8 cellular contexts compared by ENCODE assay signal in the genomic region with DNA sequence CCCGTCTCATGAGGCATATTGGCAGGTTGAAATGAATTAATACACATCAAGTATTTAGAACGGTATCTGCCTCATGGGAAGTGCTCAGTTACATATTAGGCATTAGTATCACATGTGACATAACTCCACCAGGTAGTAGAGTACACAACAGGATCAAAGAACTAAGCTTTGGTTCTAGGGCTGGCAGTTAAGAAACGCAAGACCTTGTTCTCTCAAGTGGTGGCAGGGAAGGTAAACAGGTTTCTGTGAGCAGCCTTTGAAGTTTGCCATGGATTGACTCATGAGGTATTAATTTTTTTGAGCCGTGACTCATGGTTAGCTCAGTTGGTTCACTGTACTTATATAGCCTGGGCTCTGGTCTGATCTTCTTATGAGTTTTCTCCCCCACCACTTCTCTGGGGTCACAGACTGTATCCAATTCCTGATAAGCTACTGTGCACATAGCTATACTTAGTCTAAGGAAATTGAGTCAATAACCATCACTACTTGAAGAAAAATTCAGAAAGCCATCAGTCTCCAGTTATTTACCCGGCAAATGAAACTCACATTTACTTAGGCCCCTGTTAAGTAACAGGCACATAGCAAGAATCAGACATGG.
DNase-seq lines count a peak whose midpoint lies in the region; ATAC-seq, FAIRE-seq and TF ChIP-seq lines count a peak whose summit lies in the region.

No MANE protein-coding gene starts in this region.

- POLR2A ChIA-PET in HepG2 (lab: Yijun Ruan, JAX): interaction anchor here (1.2 to 2.6 kb wide), 5 partner anchors 9 to 155 kb away, joined by 4 to 19 read pairs (median 6); a partner anchor contains a TSS
- POLR2A ChIA-PET in OCI-LY7 (lab: Charles Lee): interaction anchor here (0.5 kb wide), 1 partner anchor 228 kb away, joined by 3 read pairs; no protein-coding TSS in a partner anchor

- 4% methylated on average over 5 of the region's 5 CpGs for WGBS in HepG2 (ENCODE audit: low lambda C conversion rate)
- WGBS in right lobe of liver (ENCODE audit: insufficient coverage, low coverage, low lambda C conversion rate, missing lambda C conversion rate): 59% methylated on average over 5 of the region's 5 CpGs

- H3K79me2 ChIP-seq in HepG2 (ENCODE audit: insufficient read depth, low read length) (no peaks in the 10 kb centered on the region), OCI-LY7 (ENCODE audit: insufficient read depth, low read depth, low read length) (no peaks in the 10 kb centered on the region)

- H3K4me3 ChIP-seq in HepG2 (replicated peaks in 1 of 3; ENCODE audit: insufficient read depth in 1 of 3, low read depth in 2 of 3, low read length in 3 of 3) (no peak overlapping the region; a peak in 1 of 6 replicates), right lobe of liver (no peak overlapping the region), upper lobe of right lung (no peak overlapping the region), OCI-LY7 (ENCODE audit: low read depth, low read length, poor library complexity, severe bottlenecking) (no peak overlapping the region), HAP-1 (no peak overlapping the region)

- H3K27me3 ChIP-seq in HepG2 (ENCODE audit: control insufficient read depth in 1 of 2, insufficient read depth in 2 of 2, low read length in 2 of 2) (no peaks in the 10 kb centered on the region; a peak in 1 of 5 replicates), right lobe of liver (no peaks in the 10 kb centered on the region), upper lobe of right lung (no peaks in the 10 kb centered on the region), HAP-1 (ENCODE audit: low read depth) (no peaks in the 10 kb centered on the region)

- peak; percentile 99 for FAIRE-seq in HepG2 (lab: Jason Lieb, UNC)

- TF ChIP-seq RAD21 in HepG2 (CRISPR knock-in tag; IDR thresholded peaks at IDR 0.05): peak; percentile 44; the same call in 1 of the 2 replicates

- H3K4me1 ChIP-seq in HepG2 (ENCODE audit: insufficient read depth, low read length): peaks cover 50% of the 10 kb centered on the region
- no peaks in the 10 kb centered on the region for H3K4me1 ChIP-seq in right lobe of liver
- peaks cover 3% of the 10 kb centered on the region for H3K4me1 ChIP-seq in upper lobe of right lung
- no peaks in the 10 kb centered on the region for H3K4me1 ChIP-seq in OCI-LY7 (ENCODE audit: insufficient read depth, low read length, poor library complexity, severe bottlenecking)
- H3K4me1 ChIP-seq in HAP-1: no peaks in the 10 kb centered on the region

- peak overlapping the region; percentile 36 for H3K9ac ChIP-seq in HepG2 (ENCODE audit: insufficient read depth, low read depth, low read length)

- H3K36me3 ChIP-seq in HepG2 (replicated peaks in 1 of 2; ENCODE audit: control insufficient read depth in 1 of 2, insufficient read depth in 2 of 2, low read length in 2 of 2): no peaks in the 10 kb centered on the region
- no peaks in the 10 kb centered on the region for H3K36me3 ChIP-seq in right lobe of liver
- H3K36me3 ChIP-seq in upper lobe of right lung: no peaks in the 10 kb centered on the region
- no peaks in the 10 kb centered on the region for H3K36me3 ChIP-seq in OCI-LY7 (ENCODE audit: insufficient read depth, low read length)
- no peaks in the 10 kb centered on the region for H3K36me3 ChIP-seq in HAP-1 (replicated peaks)

- TF ChIP-seq CTCF in HepG2 (CRISPR knock-in tag; IDR thresholded peaks at IDR 0.05) (0 out of 2 replicates have a peak, but pooled peaks have one; percentile 12), right lobe of liver (IDR thresholded peaks at IDR 0.05) (no peak), upper lobe of right lung (IDR thresholded peaks at IDR 0.05) (no peak), OCI-LY7 (conservative IDR thresholded peaks at IDR 0.05; ENCODE audit: low read length) (no peak)

- H3K27ac ChIP-seq in HepG2 (ENCODE audit: extremely low read length, insufficient read depth, low read length) (peak overlapping the region; percentile 74), right lobe of liver (no peak overlapping the region), upper lobe of right lung (no peak overlapping the region), OCI-LY7 (ENCODE audit: low read depth, low read length, poor library complexity, severe bottlenecking) (no peak overlapping the region)

- TF ChIP-seq POLR2A in HepG2 (IDR thresholded peaks at IDR 0.05; ENCODE audit: insufficient read depth in 1 of 2, low read depth in 2 of 2, low read length in 2 of 2): no peak
- TF ChIP-seq POLR2A in right lobe of liver (IDR thresholded peaks at IDR 0.05): no peak

- H3K4me2 ChIP-seq in HepG2 (ENCODE audit: low read depth, low read length) (peak overlapping the region; percentile 55), OCI-LY7 (ENCODE audit: low read length) (no peak overlapping the region)

- in situ Hi-C loops in HepG2 (cut with HindIII; ENCODE audit: extremely low pct_ligation_motif_present, low pct_unique_long_range_greater_than_20kb): loop anchor here (5.0 kb wide), 1 partner anchor 85 kb away; no protein-coding TSS in a partner anchor
- in situ Hi-C loops in HAP-1 (cut with MboI; ENCODE audit: low sequenced_read_pairs): no loop called here

- ATAC-seq in HepG2 (peak; percentile 98), right lobe of liver (no peak), upper lobe of right lung (peak; percentile 96)

- H2AFZ ChIP-seq in HepG2 (ENCODE audit: low read length): no peak overlapping the region
- H2AFZ ChIP-seq in OCI-LY7 (ENCODE audit: low read length): no peak overlapping the region

- no peaks in the 10 kb centered on the region for H3K9me3 ChIP-seq in HepG2 (ENCODE audit: low read length)
- H3K9me3 ChIP-seq in right lobe of liver: no peaks in the 10 kb centered on the region
- H3K9me3 ChIP-seq in upper lobe of right lung: no peaks in the 10 kb centered on the region
- no peaks in the 10 kb centered on the region for H3K9me3 ChIP-seq in OCI-LY7 (ENCODE audit: low read length)
- no peaks in the 10 kb centered on the region for H3K9me3 ChIP-seq in HAP-1

- DNase-seq in HepG2 (ENCODE audit: low spot score) (peak; percentile 100), right lobe of liver (no peak), T follicular helper cell (ENCODE audit: low read depth) (peak; percentile 4), fibroblast of peridontal ligament (ENCODE audit: extremely low read depth) (peak; percentile 47), upper lobe of right lung (no peak), NCI-H2196 treated with DMSO at 0.1 percent for 48 hours (lab: John Stamatoyannopoulos, UW; ENCODE audit: unreplicated experiment) (no peak), OCI-LY7 (ENCODE audit: low spot score) (no peak), HAP-1 (ENCODE audit: low spot score in 2 of 2) (no peak)

- H3K9me2 ChIP-seq in OCI-LY7 (ENCODE audit: insufficient read depth, low read length): no peaks in the 10 kb centered on the region

- TF ChIP-seq EP300 in HepG2 (IDR thresholded peaks at IDR 0.05; ENCODE audit: low read depth in 2 of 2, low read length in 2 of 2): peak; percentile 99 to 100
- TF ChIP-seq EP300 in HepG2 (CRISPR knock-in tag; IDR thresholded peaks at IDR 0.05; ENCODE audit: borderline replicate concordance): peak; percentile 99

- H4K20me1 ChIP-seq in HepG2 (ENCODE audit: insufficient read depth, low read length) (no peaks in the 10 kb centered on the region), OCI-LY7 (ENCODE audit: insufficient read depth, low read length) (no peaks in the 10 kb centered on the region)

- CTCF ChIA-PET in HepG2 (lab: Yijun Ruan, JAX; ENCODE audit: low intra/inter-chr PET ratio, low total read pairs): no interaction called here
- CTCF ChIA-PET in OCI-LY7 (lab: Charles Lee; ENCODE audit: unreplicated experiment): no interaction called here

- BruUV-seq in HepG2 (replicated peaks; lab: Mats Ljungman, UMichigan) (no TSS peak), OCI-LY7 (replicated peaks; lab: Mats Ljungman, UMichigan) (no TSS peak)

- intact Hi-C loops in HepG2 (cut with micrococcal nuclease; ENCODE audit: unreplicated experiment) (loop anchor here (1.0 to 5.0 kb wide), 3 partner anchors 31 to 155 kb away; a partner anchor contains a TSS), right lobe of liver (cut with DNase I) (no loop called here), upper lobe of right lung (cut with DNase I) (no loop called here), OCI-LY7 (cut with micrococcal nuclease; ENCODE audit: unreplicated experiment) (no loop called here)

TF ChIP-seq in HepG2, 621 proteins besides CTCF, POLR2A, EP300 and RAD21 (continues in another document):
- TF ChIP-seq HOXA3 (CRISPR knock-in tag; IDR thresholded peaks at IDR 0.05): peak; percentile 83; the same call in 1 of the 2 replicates
- TF ChIP-seq, protein P1, sequence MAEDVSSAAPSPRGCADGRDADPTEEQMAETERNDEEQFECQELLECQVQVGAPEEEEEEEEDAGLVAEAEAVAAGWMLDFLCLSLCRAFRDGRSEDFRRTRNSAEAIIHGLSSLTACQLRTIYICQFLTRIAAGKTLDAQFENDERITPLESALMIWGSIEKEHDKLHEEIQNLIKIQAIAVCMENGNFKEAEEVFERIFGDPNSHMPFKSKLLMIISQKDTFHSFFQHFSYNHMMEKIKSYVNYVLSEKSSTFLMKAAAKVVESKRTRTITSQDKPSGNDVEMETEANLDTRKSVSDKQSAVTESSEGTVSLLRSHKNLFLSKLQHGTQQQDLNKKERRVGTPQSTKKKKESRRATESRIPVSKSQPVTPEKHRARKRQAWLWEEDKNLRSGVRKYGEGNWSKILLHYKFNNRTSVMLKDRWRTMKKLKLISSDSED (CRISPR knock-in tag; IDR thresholded peaks at IDR 0.05): no peak
- no peak for TF ChIP-seq ZNF83 (CRISPR knock-in tag; IDR thresholded peaks at IDR 0.05; ENCODE audit: borderline replicate concordance)
- TF ChIP-seq MED1 (CRISPR knock-in tag; IDR thresholded peaks at IDR 0.05): peak; percentile 95
- TF ChIP-seq, protein P2, sequence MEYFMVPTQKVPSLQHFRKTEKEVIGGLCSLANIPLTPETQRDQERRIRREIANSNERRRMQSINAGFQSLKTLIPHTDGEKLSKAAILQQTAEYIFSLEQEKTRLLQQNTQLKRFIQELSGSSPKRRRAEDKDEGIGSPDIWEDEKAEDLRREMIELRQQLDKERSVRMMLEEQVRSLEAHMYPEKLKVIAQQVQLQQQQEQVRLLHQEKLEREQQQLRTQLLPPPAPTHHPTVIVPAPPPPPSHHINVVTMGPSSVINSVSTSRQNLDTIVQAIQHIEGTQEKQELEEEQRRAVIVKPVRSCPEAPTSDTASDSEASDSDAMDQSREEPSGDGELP (IDR thresholded peaks at IDR 0.05; ENCODE audit: borderline replicate concordance, low read depth): peak; percentile 85; the same call in 1 of the 2 replicates
- TF ChIP-seq, protein P3, sequence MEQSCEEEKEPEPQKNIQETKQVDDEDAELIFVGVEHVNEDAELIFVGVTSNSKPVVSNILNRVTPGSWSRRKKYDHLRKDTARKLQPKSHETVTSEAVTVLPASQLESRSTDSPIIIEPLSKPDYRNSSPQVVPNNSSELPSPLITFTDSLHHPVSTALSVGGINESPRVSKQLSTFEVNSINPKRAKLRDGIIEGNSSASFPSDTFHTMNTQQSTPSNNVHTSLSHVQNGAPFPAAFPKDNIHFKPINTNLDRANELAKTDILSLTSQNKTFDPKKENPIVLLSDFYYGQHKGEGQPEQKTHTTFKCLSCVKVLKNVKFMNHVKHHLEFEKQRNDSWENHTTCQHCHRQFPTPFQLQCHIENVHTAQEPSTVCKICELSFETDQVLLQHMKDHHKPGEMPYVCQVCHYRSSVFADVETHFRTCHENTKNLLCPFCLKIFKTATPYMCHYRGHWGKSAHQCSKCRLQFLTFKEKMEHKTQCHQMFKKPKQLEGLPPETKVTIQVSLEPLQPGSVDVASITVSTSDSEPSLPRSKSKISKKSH (CRISPR knock-in tag; IDR thresholded peaks at IDR 0.05; ENCODE audit: borderline replicate concordance): no peak

Comparison
In these comparisons a context has a peak if more than half of its experiments do, and no peak if none do; other contexts are left out.
1. ATAC-seq: peak in HepG2 (single experiment) and upper lobe of right lung (single experiment); none in right lobe of liver (0 of 4).
2. DNase-seq: peak in HepG2 (single experiment), T follicular helper cell (single experiment) and fibroblast of peridontal ligament (single experiment); none in right lobe of liver (0 of 3), upper lobe of right lung (single experiment), NCI-H2196 treated with DMSO at 0.1 percent for 48 hours (single experiment), OCI-LY7 (single experiment) and HAP-1 (0 of 2).